Comparison of ENCODE assay signal across 2 cellular contexts in the genomic region with DNA sequence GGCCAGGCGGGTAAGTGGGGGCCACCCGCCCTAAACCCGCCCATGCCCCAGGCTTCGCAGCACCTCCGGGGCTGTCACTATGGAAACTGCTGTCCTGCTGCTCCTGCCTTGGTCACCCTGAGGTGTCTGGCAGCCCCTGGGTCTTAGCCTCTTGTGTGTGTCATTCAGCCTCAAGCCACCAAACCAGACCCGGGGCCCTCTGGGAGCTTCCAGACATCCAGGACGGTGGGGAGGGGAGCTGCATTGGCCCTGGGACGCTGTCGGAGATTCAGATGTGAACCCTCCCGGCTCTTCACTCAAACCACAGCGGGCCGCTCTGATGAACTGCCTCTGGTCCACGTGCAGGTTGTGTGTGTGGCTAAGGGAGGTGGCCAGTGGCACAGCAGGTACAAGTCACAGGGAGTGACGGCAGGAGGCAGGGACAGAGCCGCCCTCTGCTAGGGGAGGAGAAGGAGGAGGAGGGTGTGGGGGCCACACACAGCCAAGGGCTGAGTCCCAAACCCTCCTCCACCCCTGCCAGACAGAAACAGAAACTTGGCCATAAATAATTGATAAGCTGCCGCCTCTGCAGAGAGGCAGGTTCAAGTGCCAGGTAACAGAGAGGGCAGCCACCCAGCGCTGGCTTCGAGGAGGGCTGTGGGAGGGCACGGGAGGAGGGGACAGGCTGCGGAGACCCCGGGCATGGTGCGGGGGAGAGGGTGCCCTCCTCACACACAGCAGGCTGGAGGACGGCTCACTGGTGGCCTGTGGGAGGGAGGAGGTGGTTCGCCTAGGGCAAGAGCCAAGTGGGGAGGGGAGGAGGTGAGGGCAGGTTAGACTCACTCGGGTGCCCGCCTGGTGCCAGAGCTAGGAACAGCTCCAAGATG.
TF ChIP-seq lines count a peak whose summit lies in the region.

No MANE protein-coding gene starts in this region.

TF ChIP-seq in SK-N-SH, 30 proteins besides CTCF, POLR2A, EP300 and RAD21 (continued from another document):
- TF ChIP-seq RXRA (IDR thresholded peaks at IDR 0.05; ENCODE audit: borderline replicate concordance, low read depth), result no peak
- no peak for TF ChIP-seq FOXJ3 (CRISPR knock-in tag; IDR thresholded peaks at IDR 0.05)

TF ChIP-seq in SK-N-SH treated with all-trans-retinoic acid at 6 μM for 48 hours, 23 proteins besides CTCF, POLR2A, EP300 and RAD21:
- TF ChIP-seq, protein P1, sequence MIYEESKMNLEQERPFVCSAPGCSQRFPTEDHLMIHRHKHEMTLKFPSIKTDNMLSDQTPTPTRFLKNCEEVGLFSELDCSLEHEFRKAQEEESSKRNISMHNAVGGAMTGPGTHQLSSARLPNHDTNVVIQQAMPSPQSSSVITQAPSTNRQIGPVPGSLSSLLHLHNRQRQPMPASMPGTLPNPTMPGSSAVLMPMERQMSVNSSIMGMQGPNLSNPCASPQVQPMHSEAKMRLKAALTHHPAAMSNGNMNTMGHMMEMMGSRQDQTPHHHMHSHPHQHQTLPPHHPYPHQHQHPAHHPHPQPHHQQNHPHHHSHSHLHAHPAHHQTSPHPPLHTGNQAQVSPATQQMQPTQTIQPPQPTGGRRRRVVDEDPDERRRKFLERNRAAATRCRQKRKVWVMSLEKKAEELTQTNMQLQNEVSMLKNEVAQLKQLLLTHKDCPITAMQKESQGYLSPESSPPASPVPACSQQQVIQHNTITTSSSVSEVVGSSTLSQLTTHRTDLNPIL (CRISPR knock-in tag; IDR thresholded peaks at IDR 0.05; ENCODE audit: low read depth), result no peak
- TF ChIP-seq OSR1 (CRISPR knock-in tag; IDR thresholded peaks at IDR 0.05), result no peak
TF ChIP-seq in SK-N-SH treated with all-trans-retinoic acid at 6 μM for 48 hours: peak in this region for 0.
